Comparison of ENCODE assay signal across 1 cellular context in the genomic region with DNA sequence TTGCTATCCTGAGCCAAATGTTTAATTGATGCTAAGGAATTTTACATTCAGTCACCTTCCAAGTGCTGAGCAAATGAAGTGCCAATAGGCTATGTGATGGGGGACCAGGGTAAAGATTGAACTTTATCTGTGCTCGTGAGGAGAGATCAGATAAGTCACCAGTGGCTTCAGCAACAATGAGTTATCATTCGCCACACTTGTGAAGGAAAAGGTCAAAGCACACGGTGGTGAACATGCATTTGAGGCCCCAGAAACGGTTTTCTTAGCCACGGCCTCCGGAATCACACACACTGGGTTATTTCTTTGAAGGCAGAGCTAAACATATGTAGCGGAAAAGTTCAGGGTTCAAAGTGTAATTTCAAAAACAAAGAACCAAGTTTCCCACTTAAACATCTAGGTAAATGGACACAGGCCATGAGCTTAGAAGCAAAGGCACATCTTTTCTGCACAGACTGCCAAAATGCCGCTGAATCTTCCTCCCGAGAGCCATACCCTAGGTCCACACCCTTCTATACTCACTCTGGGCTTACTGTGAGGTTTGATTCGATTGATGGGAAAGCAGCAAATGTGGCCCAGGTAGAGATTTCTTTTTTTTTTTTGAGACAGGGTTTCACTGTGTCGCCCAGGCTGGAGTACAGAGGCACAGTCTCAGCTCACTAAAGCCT.
TF ChIP-seq lines count a peak whose summit lies in the region.

No MANE protein-coding gene starts in this region.

TF ChIP-seq in K562, 482 proteins besides CTCF, POLR2A, EP300 and RAD21 (continued from another document):
- TF ChIP-seq, protein P1, sequence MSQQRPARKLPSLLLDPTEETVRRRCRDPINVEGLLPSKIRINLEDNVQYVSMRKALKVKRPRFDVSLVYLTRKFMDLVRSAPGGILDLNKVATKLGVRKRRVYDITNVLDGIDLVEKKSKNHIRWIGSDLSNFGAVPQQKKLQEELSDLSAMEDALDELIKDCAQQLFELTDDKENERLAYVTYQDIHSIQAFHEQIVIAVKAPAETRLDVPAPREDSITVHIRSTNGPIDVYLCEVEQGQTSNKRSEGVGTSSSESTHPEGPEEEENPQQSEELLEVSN (IDR thresholded peaks at IDR 0.05; ENCODE audit: borderline replicate concordance in 1 of 2, extremely low read depth in 1 of 2, insufficient read depth in 1 of 2, insufficient read length in 1 of 2, low read depth in 1 of 2, low read length in 1 of 2, poor library complexity in 1 of 2, severe bottlenecking in 1 of 2): peak in 1 of 2 experiments; percentile 29
- TF ChIP-seq ZNF589 (CRISPR knock-in tag; IDR thresholded peaks at IDR 0.05; ENCODE audit: low read depth) (no peak), NR2C1 (IDR thresholded peaks at IDR 0.05) (no peak), NR2C1 (tag; IDR thresholded peaks at IDR 0.05) (peak; percentile 76)
- TF ChIP-seq, protein P2, sequence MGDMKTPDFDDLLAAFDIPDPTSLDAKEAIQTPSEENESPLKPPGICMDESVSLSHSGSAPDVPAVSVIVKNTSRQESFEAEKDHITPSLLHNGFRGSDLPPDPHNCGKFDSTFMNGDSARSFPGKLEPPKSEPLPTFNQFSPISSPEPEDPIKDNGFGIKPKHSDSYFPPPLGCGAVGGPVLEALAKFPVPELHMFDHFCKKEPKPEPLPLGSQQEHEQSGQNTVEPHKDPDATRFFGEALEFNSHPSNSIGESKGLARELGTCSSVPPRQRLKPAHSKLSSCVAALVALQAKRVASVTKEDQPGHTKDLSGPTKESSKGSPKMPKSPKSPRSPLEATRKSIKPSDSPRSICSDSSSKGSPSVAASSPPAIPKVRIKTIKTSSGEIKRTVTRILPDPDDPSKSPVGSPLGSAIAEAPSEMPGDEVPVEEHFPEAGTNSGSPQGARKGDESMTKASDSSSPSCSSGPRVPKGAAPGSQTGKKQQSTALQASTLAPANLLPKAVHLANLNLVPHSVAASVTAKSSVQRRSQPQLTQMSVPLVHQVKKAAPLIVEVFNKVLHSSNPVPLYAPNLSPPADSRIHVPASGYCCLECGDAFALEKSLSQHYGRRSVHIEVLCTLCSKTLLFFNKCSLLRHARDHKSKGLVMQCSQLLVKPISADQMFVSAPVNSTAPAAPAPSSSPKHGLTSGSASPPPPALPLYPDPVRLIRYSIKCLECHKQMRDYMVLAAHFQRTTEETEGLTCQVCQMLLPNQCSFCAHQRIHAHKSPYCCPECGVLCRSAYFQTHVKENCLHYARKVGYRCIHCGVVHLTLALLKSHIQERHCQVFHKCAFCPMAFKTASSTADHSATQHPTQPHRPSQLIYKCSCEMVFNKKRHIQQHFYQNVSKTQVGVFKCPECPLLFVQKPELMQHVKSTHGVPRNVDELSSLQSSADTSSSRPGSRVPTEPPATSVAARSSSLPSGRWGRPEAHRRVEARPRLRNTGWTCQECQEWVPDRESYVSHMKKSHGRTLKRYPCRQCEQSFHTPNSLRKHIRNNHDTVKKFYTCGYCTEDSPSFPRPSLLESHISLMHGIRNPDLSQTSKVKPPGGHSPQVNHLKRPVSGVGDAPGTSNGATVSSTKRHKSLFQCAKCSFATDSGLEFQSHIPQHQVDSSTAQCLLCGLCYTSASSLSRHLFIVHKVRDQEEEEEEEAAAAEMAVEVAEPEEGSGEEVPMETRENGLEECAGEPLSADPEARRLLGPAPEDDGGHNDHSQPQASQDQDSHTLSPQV (IDR thresholded peaks at IDR 0.05): 0 out of 2 replicates have a peak, but pooled peaks have one; percentile 62
- TF ChIP-seq, protein P3, sequence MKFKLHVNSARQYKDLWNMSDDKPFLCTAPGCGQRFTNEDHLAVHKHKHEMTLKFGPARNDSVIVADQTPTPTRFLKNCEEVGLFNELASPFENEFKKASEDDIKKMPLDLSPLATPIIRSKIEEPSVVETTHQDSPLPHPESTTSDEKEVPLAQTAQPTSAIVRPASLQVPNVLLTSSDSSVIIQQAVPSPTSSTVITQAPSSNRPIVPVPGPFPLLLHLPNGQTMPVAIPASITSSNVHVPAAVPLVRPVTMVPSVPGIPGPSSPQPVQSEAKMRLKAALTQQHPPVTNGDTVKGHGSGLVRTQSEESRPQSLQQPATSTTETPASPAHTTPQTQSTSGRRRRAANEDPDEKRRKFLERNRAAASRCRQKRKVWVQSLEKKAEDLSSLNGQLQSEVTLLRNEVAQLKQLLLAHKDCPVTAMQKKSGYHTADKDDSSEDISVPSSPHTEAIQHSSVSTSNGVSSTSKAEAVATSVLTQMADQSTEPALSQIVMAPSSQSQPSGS (CRISPR knock-in tag; IDR thresholded peaks at IDR 0.05): no peak
TF ChIP-seq in K562: peak in this region for 15.
